Comparison of ENCODE assay signal across 20 cellular contexts in the genomic region with DNA sequence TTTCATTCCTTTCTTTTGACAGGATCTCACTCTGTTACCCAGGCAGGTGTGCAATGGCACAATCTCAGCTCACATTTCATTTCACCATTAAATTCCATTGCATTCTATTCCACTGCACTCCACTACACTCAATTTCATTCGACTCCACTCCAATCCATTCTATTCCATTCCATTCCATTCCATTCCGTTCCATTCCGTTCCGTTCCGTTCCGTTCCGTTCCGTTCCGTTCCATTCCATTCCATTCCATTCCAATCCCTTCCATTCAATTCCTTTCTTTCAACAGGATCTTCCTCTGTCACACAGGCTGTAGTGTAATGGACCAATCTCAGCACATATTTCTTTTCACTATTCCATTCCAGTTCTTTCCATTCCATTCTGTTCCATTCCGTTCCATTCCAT.
A peak's percentile ranks its signal among the peaks of the same experiment; 100 is the strongest.
DNase-seq lines count a peak whose midpoint lies in the region; ATAC-seq and TF ChIP-seq lines count a peak whose summit lies in the region.
"Had no signal": no experiment of that assay in that cellular context is flagged by ENCODE, and none has a peak within 500 bp of the region (broad histone marks: within the 10 kb centered on the region; RNA-seq: fewer than 3 reads in every experiment).

No MANE protein-coding gene starts in this region.

- H3K27ac ChIP-seq in heart left ventricle, result no peak overlapping the region
- no peak overlapping the region for H3K27ac ChIP-seq in endodermal cell (ENCODE audit: low read depth, low read length)
- H3K27ac ChIP-seq: A549, RWPE1, SJCRH30 had no signal

- no peak overlapping the region for H3K4me3 Mint-ChIP-seq in endodermal cell
- H3K4me3 Mint-ChIP-seq: CD4-positive, alpha-beta memory T cell had no signal

- 29 to 61% methylated on average over 8 to 10 of the region's 10 CpGs; no CpG with 5 or more reads in 2 of the 4 donors for WGBS in heart left ventricle, 4 donors
- WGBS in endodermal cell (ENCODE audit: insufficient coverage in 1 of 2, insufficient read length in 1 of 2), 2 experiments, result 63 to 67% methylated on average over 7 to 10 of the region's 10 CpGs

- H3K4me1 Mint-ChIP-seq in endodermal cell, result no peaks in the 10 kb centered on the region

- H3K36me3 Mint-ChIP-seq in endodermal cell (ENCODE audit: low read depth), result no peaks in the 10 kb centered on the region

- no peaks in the 10 kb centered on the region for H3K4me1 ChIP-seq in heart left ventricle
- H3K4me1 ChIP-seq in endodermal cell (ENCODE audit: control insufficient read depth, insufficient read depth, low read length), result no peaks in the 10 kb centered on the region
- H3K4me1 ChIP-seq: A549, SJCRH30 had no signal

- intact Hi-C loops in heart left ventricle (cut with DNase I), result no loop called here
- intact Hi-C loops in left ventricle myocardium superior (cut with micrococcal nuclease), result no loop called here
- intact Hi-C loops in sciatic nerve (cut with DNase I), result no loop called here

- DNase-seq in heart left ventricle, result peak in 4 of 5 donors; percentile 4 to 28 (median 15)
- no peak for DNase-seq in left ventricle myocardium superior
- DNase-seq in endodermal cell, result no peak
- peak; percentile 25 for DNase-seq in sciatic nerve (ENCODE audit: low spot score)
- no peak for DNase-seq in NCI-H82 treated with DMSO at 0.1 percent for 48 hours (lab: John Stamatoyannopoulos, UW; ENCODE audit: unreplicated experiment)
- no peak for DNase-seq in activated naive CD4-positive, alpha-beta T cell treated with Interleukin-2 at 50 U/mL for 16 hours
- DNase-seq: CD4-positive, alpha-beta memory T cell; DMS153; EL; NCI-H187; NCI-H2107; NCI-H510A treated with DMSO at 0.1 percent for 48 hours; NCI-H774; OCI-M1; SJCRH30 had no signal

- H3K4me3 ChIP-seq in heart left ventricle (no peak overlapping the region), endodermal cell (ENCODE audit: low read length) (peak overlapping the region; percentile 32)
- H3K4me3 ChIP-seq: A549, GM12878, K562, SJCRH30 had no signal

- no peak overlapping the region for H3K9ac ChIP-seq in endodermal cell (ENCODE audit: extremely low read depth, low read length, poor library complexity, severe bottlenecking)

- H3K36me3 ChIP-seq in heart left ventricle, result no peaks in the 10 kb centered on the region
- H3K36me3 ChIP-seq in endodermal cell (ENCODE audit: control insufficient read depth, insufficient read depth, low read length), result no peaks in the 10 kb centered on the region
- H3K36me3 ChIP-seq: SJCRH30 had no signal

- H3K9me3 ChIP-seq in heart left ventricle (peaks cover 0 to 2% (median 0%) of the 10 kb centered on the region in 12 donors), endodermal cell (ENCODE audit: control insufficient read depth, low read length) (peaks cover 86% of the 10 kb centered on the region)
- H3K9me3 ChIP-seq: A549, SJCRH30 had no signal

- no peak for TF ChIP-seq CTCF in heart left ventricle (IDR thresholded peaks at IDR 0.05)
- no peak for TF ChIP-seq CTCF in endodermal cell (conservative IDR thresholded peaks at IDR 0.05)

- H3K27me3 ChIP-seq in heart left ventricle (no peaks in the 10 kb centered on the region), endodermal cell (ENCODE audit: control insufficient read depth, insufficient read depth, low read length, poor library complexity, severe bottlenecking) (no peaks in the 10 kb centered on the region)
- H3K27me3 ChIP-seq: SJCRH30 had no signal

- peaks cover 49% of the 10 kb centered on the region for H3K9me3 Mint-ChIP-seq in endodermal cell

- no peak for TF ChIP-seq POLR2A in heart left ventricle (IDR thresholded peaks at IDR 0.05)

- H3K27ac Mint-ChIP-seq in endodermal cell, result no peak overlapping the region
- H3K27ac Mint-ChIP-seq: CD4-positive, alpha-beta memory T cell had no signal

- no peaks in the 10 kb centered on the region for H3K27me3 Mint-ChIP-seq in endodermal cell (ENCODE audit: insufficient read depth)
- H3K27me3 Mint-ChIP-seq: CD4-positive, alpha-beta memory T cell had no signal

- ATAC-seq in heart left ventricle, result no peak
- ATAC-seq in left ventricle myocardium superior, result no peak
- ATAC-seq in sciatic nerve, result no peak
- ATAC-seq in GM18909 (IDR thresholded peaks at IDR 0.05; ENCODE audit: poor library complexity, unreplicated experiment), result no peak
- ATAC-seq: A549, GM12878, K562 had no signal

Comparison
In these comparisons a context has a peak if more than half of its experiments do, and no peak if none do; other contexts are left out.
1. DNase-seq: peak in heart left ventricle (4 of 5) and sciatic nerve (single experiment); none in left ventricle myocardium superior (single experiment), endodermal cell (single experiment), NCI-H82 treated with DMSO at 0.1 percent for 48 hours (single experiment) and activated naive CD4-positive, alpha-beta T cell treated with Interleukin-2 at 50 U/mL for 16 hours (single experiment).